8 cellular contexts compared by ENCODE assay signal in genomic region chr6:138765896-138766487, GRCh38. TPM values are rescaled to one million over a fixed set of nuclear protein-coding genes. Genes with fewer than 3 reads are reported as not detected.
DNase-seq lines count a peak whose midpoint lies in the region; ATAC-seq, FAIRE-seq and TF ChIP-seq lines count a peak whose summit lies in the region.

No MANE protein-coding gene starts in this region.

- 94 to 95% methylated on average over 3 of the region's 3 CpGs for WGBS in heart right ventricle, 2 donors

- H3K4me1 ChIP-seq in heart right ventricle = no peaks in the 10 kb centered on the region

- FAIRE-seq in bronchial epithelial cell (lab: Jason Lieb, UNC) = no peak

- no peak for ATAC-seq in heart right ventricle
- no peak for ATAC-seq in left cardiac atrium
- ATAC-seq in GM19328 (IDR thresholded peaks at IDR 0.05; ENCODE audit: unreplicated experiment) = no peak

- H3K27me3 ChIP-seq in heart right ventricle = no peaks in the 10 kb centered on the region
- no peaks in the 10 kb centered on the region for H3K27me3 ChIP-seq in bronchial epithelial cell (ENCODE audit: control insufficient read depth, insufficient read depth, low read length)

- H3K9me3 ChIP-seq in heart right ventricle = no peaks in the 10 kb centered on the region

- no peak overlapping the region for H3K4me3 ChIP-seq in heart right ventricle
- no peak overlapping the region for H3K4me3 ChIP-seq in bronchial epithelial cell (ENCODE audit: low read depth, low read length)

- no peak for DNase-seq in heart right ventricle
- no peak for DNase-seq in left cardiac atrium
- DNase-seq in NCI-H2171 treated with DMSO at 0.1 percent for 48 hours (lab: John Stamatoyannopoulos, UW) = peak; percentile 68
- peak; percentile 51 for DNase-seq in bronchial epithelial cell (ENCODE audit: low read depth)
- DNase-seq in medulla oblongata (ENCODE audit: extremely low spot score) = peak; percentile 69
- DNase-seq in substantia nigra (lab: John Stamatoyannopoulos, UW) = no peak
- no peak for DNase-seq in COLO668 (lab: John Stamatoyannopoulos, UW; ENCODE audit: unreplicated experiment)

- no peaks in the 10 kb centered on the region for H3K36me3 ChIP-seq in heart right ventricle
- no peaks in the 10 kb centered on the region for H3K36me3 ChIP-seq in bronchial epithelial cell (ENCODE audit: control insufficient read depth, insufficient read depth, low read length)

- peak; percentile 34 to 86 (median 70) for TF ChIP-seq CTCF in heart right ventricle (IDR thresholded peaks at IDR 0.05)
- peak; percentile 24 for TF ChIP-seq CTCF in bronchial epithelial cell (IDR thresholded peaks at IDR 0.05; ENCODE audit: insufficient read depth, low read length, severe bottlenecking)

- no peak overlapping the region for H3K27ac ChIP-seq in heart right ventricle
- no peak overlapping the region for H3K27ac ChIP-seq in substantia nigra (ENCODE audit: low read depth, low read length, poor library complexity, severe bottlenecking)

- intact Hi-C loops in heart right ventricle (cut with DNase I) = loop anchor here (1.0 to 10.0 kb wide), 16 partner anchors 71 to 654 kb away; no protein-coding TSS in a partner anchor
- intact Hi-C loops in left cardiac atrium (cut with DNase I) = loop anchor here (2.0 to 10.0 kb wide), 7 partner anchors 71 to 649 kb away; no protein-coding TSS in a partner anchor

RNA-seq across cellular contexts. Expression of gene CCDC28A, which starts 7.6 kb away (rescaled TPM):
- total RNA-seq in heart right ventricle = 10 to 100 TPM in 3 of 10 donors, 1 to 10 TPM in 7; 4.9 to 15.6 (median 9.5) TPM
- polyA plus RNA-seq in heart right ventricle = 10 to 100 TPM in 1 of 2 donors, 1 to 10 TPM in 1; 7.9 to 25.4 TPM
- 1 to 10 TPM; 5.2 to 9.7 TPM for total RNA-seq in left cardiac atrium
- total RNA-seq in bronchial epithelial cell = 11.1 and 11.4 TPM in 2 replicates

RNA-seq across cellular contexts. Expression of gene ECT2L, which starts 29.9 kb away (rescaled TPM):
- total RNA-seq in heart right ventricle (1 to 10 TPM; 1.2 to 9.9 (median 4.0) TPM), left cardiac atrium (1 to 10 TPM in 1 of 2 donors, under 1 TPM in 1; 0.62 to 2.8 TPM), bronchial epithelial cell (0.13 TPM in 1 of 2 replicates, not detected in the other)
- 1 to 10 TPM in 1 of 2 donors, under 1 TPM in 1; 0.28 to 1.2 TPM for polyA plus RNA-seq in heart right ventricle

Comparison
In these comparisons a context has a peak if more than half of its experiments do, and no peak if none do; other contexts are left out.
1. DNase-seq: peak in NCI-H2171 treated with DMSO at 0.1 percent for 48 hours (single experiment), bronchial epithelial cell (single experiment) and medulla oblongata (single experiment); none in heart right ventricle (0 of 2), left cardiac atrium (single experiment), substantia nigra (0 of 49) and COLO668 (single experiment).